ENCODE assay signal across 1 cellular context in genomic region chr3:46578973-46579755, GRCh38.
TF ChIP-seq lines count a peak whose summit lies in the region.

No MANE protein-coding gene starts in this region.

TF ChIP-seq in HepG2, 621 proteins besides CTCF, POLR2A, EP300 and RAD21 (continued from another document and continues in another):
- TF ChIP-seq HNRNPL (IDR thresholded peaks at IDR 0.05; ENCODE audit: low read depth, low read length) (no peak), GTF3A (CRISPR knock-in tag; conservative IDR thresholded peaks at IDR 0.05) (no peak), ETV5 (CRISPR knock-in tag; IDR thresholded peaks at IDR 0.05; ENCODE audit: borderline replicate concordance) (peak; percentile 91), U2AF1 (optimal IDR thresholded peaks at IDR 0.05; ENCODE audit: low read depth, low read length) (no peak), MXD1 (CRISPR knock-in tag; IDR thresholded peaks at IDR 0.05) (no peak), PHF20 (CRISPR knock-in tag; IDR thresholded peaks at IDR 0.05) (no peak), ZBTB4 (CRISPR knock-in tag; IDR thresholded peaks at IDR 0.05; ENCODE audit: borderline replicate concordance) (no peak), ZBTB3 (CRISPR knock-in tag; IDR thresholded peaks at IDR 0.05; ENCODE audit: borderline replicate concordance, low read depth) (no peak), ZNF530 (CRISPR knock-in tag; IDR thresholded peaks at IDR 0.05; ENCODE audit: low read depth) (no peak), ZBTB46 (CRISPR knock-in tag; IDR thresholded peaks at IDR 0.05; ENCODE audit: borderline replicate concordance) (no peak), YY1 (IDR thresholded peaks at IDR 0.05; ENCODE audit: insufficient read depth, insufficient replicate concordance, low read depth, low read length) (no peak), NCOR1 (IDR thresholded peaks at IDR 0.05; ENCODE audit: borderline replicate concordance, low read length) (peak; percentile 79; the same call in 1 of the 2 replicates), SMC3 (IDR thresholded peaks at IDR 0.05; ENCODE audit: low read length) (no peak), DNMT1 (CRISPR knock-in tag; IDR thresholded peaks at IDR 0.05) (no peak), ZSCAN12 (CRISPR knock-in tag; IDR thresholded peaks at IDR 0.05) (no peak), MBD4 (IDR thresholded peaks at IDR 0.05; ENCODE audit: borderline replicate concordance, low read length) (no peak), ZNF772 (CRISPR knock-in tag; IDR thresholded peaks at IDR 0.05) (0 out of 2 replicates have a peak, but pooled peaks have one; percentile 35), GMEB2 (CRISPR knock-in tag; IDR thresholded peaks at IDR 0.05; ENCODE audit: low read depth) (no peak), AGO1 (IDR thresholded peaks at IDR 0.05; ENCODE audit: low read depth, low read length, poor library complexity, severe bottlenecking) (no peak), ARID5B (CRISPR knock-in tag; IDR thresholded peaks at IDR 0.05) (peak; percentile 88), ISX (CRISPR knock-in tag; conservative IDR thresholded peaks at IDR 0.05) (no peak), PRMT3 (CRISPR knock-in tag; IDR thresholded peaks at IDR 0.05; ENCODE audit: borderline replicate concordance, low read depth) (no peak), CCAR2 (optimal IDR thresholded peaks at IDR 0.05; ENCODE audit: low read depth, low read length) (no peak), ZNF569 (CRISPR knock-in tag; IDR thresholded peaks at IDR 0.05; ENCODE audit: borderline replicate concordance) (no peak), ZNF382 (CRISPR knock-in tag; IDR thresholded peaks at IDR 0.05; ENCODE audit: borderline replicate concordance) (no peak), REL (CRISPR knock-in tag; conservative IDR thresholded peaks at IDR 0.05) (no peak), HMGXB4 (CRISPR knock-in tag; IDR thresholded peaks at IDR 0.05; ENCODE audit: borderline replicate concordance in 1 of 2, low read depth in 1 of 2) (no peak), ZNF276 (CRISPR knock-in tag; IDR thresholded peaks at IDR 0.05; ENCODE audit: low read depth) (no peak), PHB2 (IDR thresholded peaks at IDR 0.05; ENCODE audit: partially characterized antibody) (no peak), ZC3H13 (CRISPR knock-in tag; IDR thresholded peaks at IDR 0.05) (no peak)
- TF ChIP-seq, protein P1, sequence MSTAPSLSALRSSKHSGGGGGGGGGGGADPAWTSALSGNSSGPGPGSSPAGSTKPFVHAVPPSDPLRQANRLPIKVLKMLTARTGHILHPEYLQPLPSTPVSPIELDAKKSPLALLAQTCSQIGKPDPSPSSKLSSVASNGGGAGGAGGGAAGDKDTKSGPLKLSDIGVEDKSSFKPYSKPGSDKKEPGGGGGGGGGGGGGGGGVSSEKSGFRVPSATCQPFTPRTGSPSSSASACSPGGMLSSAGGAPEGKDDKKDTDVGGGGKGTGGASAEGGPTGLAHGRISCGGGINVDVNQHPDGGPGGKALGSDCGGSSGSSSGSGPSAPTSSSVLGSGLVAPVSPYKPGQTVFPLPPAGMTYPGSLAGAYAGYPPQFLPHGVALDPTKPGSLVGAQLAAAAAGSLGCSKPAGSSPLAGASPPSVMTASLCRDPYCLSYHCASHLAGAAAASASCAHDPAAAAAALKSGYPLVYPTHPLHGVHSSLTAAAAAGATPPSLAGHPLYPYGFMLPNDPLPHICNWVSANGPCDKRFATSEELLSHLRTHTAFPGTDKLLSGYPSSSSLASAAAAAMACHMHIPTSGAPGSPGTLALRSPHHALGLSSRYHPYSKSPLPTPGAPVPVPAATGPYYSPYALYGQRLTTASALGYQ (CRISPR knock-in tag; IDR thresholded peaks at IDR 0.05) = no peak
- TF ChIP-seq, protein P2, sequence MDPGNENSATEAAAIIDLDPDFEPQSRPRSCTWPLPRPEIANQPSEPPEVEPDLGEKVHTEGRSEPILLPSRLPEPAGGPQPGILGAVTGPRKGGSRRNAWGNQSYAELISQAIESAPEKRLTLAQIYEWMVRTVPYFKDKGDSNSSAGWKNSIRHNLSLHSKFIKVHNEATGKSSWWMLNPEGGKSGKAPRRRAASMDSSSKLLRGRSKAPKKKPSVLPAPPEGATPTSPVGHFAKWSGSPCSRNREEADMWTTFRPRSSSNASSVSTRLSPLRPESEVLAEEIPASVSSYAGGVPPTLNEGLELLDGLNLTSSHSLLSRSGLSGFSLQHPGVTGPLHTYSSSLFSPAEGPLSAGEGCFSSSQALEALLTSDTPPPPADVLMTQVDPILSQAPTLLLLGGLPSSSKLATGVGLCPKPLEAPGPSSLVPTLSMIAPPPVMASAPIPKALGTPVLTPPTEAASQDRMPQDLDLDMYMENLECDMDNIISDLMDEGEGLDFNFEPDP (CRISPR knock-in tag; conservative IDR thresholded peaks at IDR 0.05) = no peak
- TF ChIP-seq, protein P3, sequence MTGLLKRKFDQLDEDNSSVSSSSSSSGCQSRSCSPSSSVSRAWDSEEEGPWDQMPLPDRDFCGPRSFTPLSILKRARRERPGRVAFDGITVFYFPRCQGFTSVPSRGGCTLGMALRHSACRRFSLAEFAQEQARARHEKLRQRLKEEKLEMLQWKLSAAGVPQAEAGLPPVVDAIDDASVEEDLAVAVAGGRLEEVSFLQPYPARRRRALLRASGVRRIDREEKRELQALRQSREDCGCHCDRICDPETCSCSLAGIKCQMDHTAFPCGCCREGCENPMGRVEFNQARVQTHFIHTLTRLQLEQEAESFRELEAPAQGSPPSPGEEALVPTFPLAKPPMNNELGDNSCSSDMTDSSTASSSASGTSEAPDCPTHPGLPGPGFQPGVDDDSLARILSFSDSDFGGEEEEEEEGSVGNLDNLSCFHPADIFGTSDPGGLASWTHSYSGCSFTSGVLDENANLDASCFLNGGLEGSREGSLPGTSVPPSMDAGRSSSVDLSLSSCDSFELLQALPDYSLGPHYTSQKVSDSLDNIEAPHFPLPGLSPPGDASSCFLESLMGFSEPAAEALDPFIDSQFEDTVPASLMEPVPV (CRISPR knock-in tag; IDR thresholded peaks at IDR 0.05) = no peak
- TF ChIP-seq, protein P4, sequence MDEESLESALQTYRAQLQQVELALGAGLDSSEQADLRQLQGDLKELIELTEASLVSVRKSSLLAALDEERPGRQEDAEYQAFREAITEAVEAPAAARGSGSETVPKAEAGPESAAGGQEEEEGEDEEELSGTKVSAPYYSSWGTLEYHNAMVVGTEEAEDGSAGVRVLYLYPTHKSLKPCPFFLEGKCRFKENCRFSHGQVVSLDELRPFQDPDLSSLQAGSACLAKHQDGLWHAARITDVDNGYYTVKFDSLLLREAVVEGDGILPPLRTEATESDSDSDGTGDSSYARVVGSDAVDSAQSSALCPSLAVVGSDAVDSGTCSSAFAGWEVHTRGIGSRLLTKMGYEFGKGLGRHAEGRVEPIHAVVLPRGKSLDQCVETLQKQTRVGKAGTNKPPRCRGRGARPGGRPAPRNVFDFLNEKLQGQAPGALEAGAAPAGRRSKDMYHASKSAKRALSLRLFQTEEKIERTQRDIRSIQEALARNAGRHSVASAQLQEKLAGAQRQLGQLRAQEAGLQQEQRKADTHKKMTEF (CRISPR knock-in tag; IDR thresholded peaks at IDR 0.05) = peak; percentile 29; the same call in 1 of the 2 replicates
